Comparison of ENCODE assay signal across 34 cellular contexts in the genomic region with DNA sequence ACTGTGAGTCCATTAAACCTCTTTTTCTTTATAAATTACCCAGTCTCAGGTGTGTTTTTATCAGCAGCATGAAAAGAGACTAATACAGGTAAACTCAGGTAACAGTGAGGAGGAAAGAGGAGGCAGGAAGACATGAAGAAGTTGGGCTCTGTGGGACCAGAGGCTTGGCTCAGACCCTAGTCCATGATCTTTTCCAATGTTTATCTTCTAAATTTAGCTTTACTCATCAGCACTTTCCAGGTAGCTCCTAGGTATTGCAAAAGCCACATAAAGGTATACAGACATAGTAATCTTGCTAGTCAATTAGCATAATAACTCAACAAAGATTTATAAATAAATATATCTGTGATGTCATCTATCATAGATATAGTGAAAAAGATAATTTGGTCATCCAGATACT.
"Had no signal": no experiment of that assay in that cellular context is flagged by ENCODE, and none has a peak within 500 bp of the region (broad histone marks: within the 10 kb centered on the region; RNA-seq: fewer than 3 reads in every experiment).

No MANE protein-coding gene starts in this region.

- H3K27ac ChIP-seq: adrenal gland, body of pancreas, brain microvascular endothelial cell, breast epithelium, VCaP had no signal

- H3K36me3 ChIP-seq: adrenal gland, brain microvascular endothelial cell, breast epithelium had no signal

- H3K9me3 ChIP-seq: adrenal gland, body of pancreas, breast epithelium had no signal

- ATAC-seq: activated CD8-positive, alpha-beta T cell treated with anti-CD3 and anti-CD28 coated beads for 36 hours; activated naive CD4-positive, alpha-beta T cell treated with anti-CD3 and anti-CD28 coated beads, Interleukin-2, amount 50 U/mL, for 72 hours; activated T-cell treated with anti-CD3 and anti-CD28 coated beads, Interleukin-2, amount 50 U/mL, for 4 hours; activated T-cell treated with anti-CD3 and anti-CD28 coated beads, Interleukin-2, amount 50 U/mL, for 72 hours; activated T-helper 17 cell treated with anti-CD3 and anti-CD28 coated beads, Interleukin-2, amount 50 U/mL, for 72 hours; body of pancreas had no signal

- H3K4me1 ChIP-seq: body of pancreas, breast epithelium had no signal

- H3K4me3 ChIP-seq: adrenal gland, body of pancreas, breast epithelium had no signal

- FAIRE-seq: astrocyte, TTC549 had no signal

- H3K27me3 ChIP-seq: adrenal gland, body of pancreas, brain microvascular endothelial cell, breast epithelium had no signal

- DNase-seq: activated B cell treated with CpG ODN at 0.5 μM for 24 hours; activated CD4-positive, alpha-beta memory T cell treated with anti-CD3 and anti-CD28 coated beads for 36 hours; activated CD4-positive, alpha-beta T cell treated with anti-CD3 and anti-CD28 coated beads for 4 hours; activated CD4-positive, alpha-beta T cell treated with anti-CD3 and anti-CD28 coated beads, Interleukin-2, amount 10 ng/mL, durations not matched to agents 24 days and 14 days; activated CD4-positive, alpha-beta T cell treated with anti-CD3 and anti-CD28 coated beads, Interleukin-2, amount 50 U/mL, for 1 hour; activated CD4-positive, alpha-beta T cell treated with anti-CD3 and anti-CD28 coated beads, Interleukin-2, amount 50 U/mL, for 4 hours; activated CD4-positive, CD25-positive, alpha-beta regulatory T cell treated with anti-CD3 and anti-CD28 coated beads, Interleukin-2, amount 50 U/mL, for 72 hours; activated CD8-positive, alpha-beta memory T cell treated with anti-CD3 and anti-CD28 coated beads, Interleukin-2, amount 50 U/mL, for 4 hours; activated CD8-positive, alpha-beta T cell treated with anti-CD3 and anti-CD28 coated beads for 36 hours; activated effector memory CD4-positive, alpha-beta T cell treated with anti-CD3 and anti-CD28 coated beads, Interleukin-2, amount 50 U/mL, for 16 hours; activated gamma-delta T cell treated with Interleukin-2 at 50 U/mL for 16 hours; activated naive CD4-positive, alpha-beta T cell; activated naive CD4-positive, alpha-beta T cell treated with anti-CD3 and anti-CD28 coated beads for 36 hours; activated naive CD4-positive, alpha-beta T cell treated with anti-CD3 and anti-CD28 coated beads, Interleukin-2, amount 50 U/mL, for 16 hours; activated naive CD8-positive, alpha-beta T cell treated with anti-CD3 and anti-CD28 coated beads for 36 hours; activated T-cell treated with anti-CD3 and anti-CD28 coated beads for 4 hours; activated T-cell treated with anti-CD3 and anti-CD28 coated beads, Interleukin-2, amount 50 U/mL, for 1 hour; activated T-cell treated with anti-CD3 and anti-CD28 coated beads, Interleukin-2, amount 50 U/mL, for 4 hours; activated T-cell treated with anti-CD3 and anti-CD28 coated beads, Interleukin-2, amount 50 U/mL, for 72 hours; adrenal gland; amniotic stem cell; aorta; body of pancreas; brain microvascular endothelial cell; central memory CD4-positive, alpha-beta T cell; T-helper 1 cell; T-helper 2 cell; T-helper 9 cell had no signal
